In the genomic region with DNA sequence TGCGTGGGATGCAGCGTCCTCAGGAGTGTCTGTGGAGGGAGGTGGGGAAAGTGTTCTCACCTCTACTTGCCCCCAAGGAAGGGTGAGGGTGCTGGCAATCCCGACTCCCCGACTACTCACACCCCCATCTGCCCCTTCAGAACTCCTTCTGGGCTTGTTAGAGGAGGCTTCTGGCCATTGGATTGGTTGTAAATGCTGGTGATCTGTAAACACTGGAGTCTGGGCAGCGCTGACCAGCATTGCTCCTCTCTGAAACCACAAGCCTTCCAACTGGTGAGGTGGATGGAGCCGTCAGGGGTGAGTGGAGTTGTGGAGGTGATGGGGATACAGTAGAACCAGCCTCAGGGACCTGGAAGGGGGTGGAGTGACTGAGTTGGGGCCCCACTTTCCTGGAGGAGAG, we compare ENCODE assay signal across 27 cellular contexts. TPM values are rescaled to one million over a fixed set of nuclear protein-coding genes. Genes with fewer than 3 reads are reported as not detected.
"Had no signal": no experiment of that assay in that cellular context is flagged by ENCODE, and none has a peak within 500 bp of the region (broad histone marks: within the 10 kb centered on the region; RNA-seq: fewer than 3 reads in every experiment).

No MANE protein-coding gene starts in this region.

- H3K27ac ChIP-seq: adrenal gland, KMS-11, Peyer's patch, RWPE1, SJCRH30 had no signal

- H3K4me3 ChIP-seq: adrenal gland, MG63, Peyer's patch, SJCRH30 had no signal

- H3K9me3 ChIP-seq: adrenal gland, MG63, Peyer's patch, SJCRH30 had no signal

- H3K36me3 ChIP-seq: adrenal gland, MG63, Peyer's patch, SJCRH30 had no signal

- H3K4me1 ChIP-seq: SJCRH30 had no signal

- H3K4me3 Mint-ChIP-seq: activated CD4-positive, alpha-beta memory T cell treated with anti-CD3 and anti-CD28 coated beads for 36 hours; activated naive CD4-positive, alpha-beta T cell treated with anti-CD3 and anti-CD28 coated beads for 36 hours; activated T-cell treated with anti-CD3 and anti-CD28 coated beads, Interleukin-2, amount 50 U/mL, for 4 hours had no signal

- H3K27ac Mint-ChIP-seq: activated CD4-positive, alpha-beta memory T cell treated with anti-CD3 and anti-CD28 coated beads for 36 hours; activated naive CD4-positive, alpha-beta T cell treated with anti-CD3 and anti-CD28 coated beads for 36 hours; activated naive CD8-positive, alpha-beta T cell treated with anti-CD3 and anti-CD28 coated beads, Interleukin-2, amount 10 ng/mL, durations not matched to agents 7 days and 5 days; IgD-negative memory B cell; T-helper 17 cell; WTC11 had no signal

- H3K27me3 ChIP-seq: adrenal gland, MG63, Peyer's patch, SJCRH30 had no signal

- H3K36me3 Mint-ChIP-seq: activated CD4-positive, alpha-beta memory T cell treated with anti-CD3 and anti-CD28 coated beads for 36 hours; activated naive CD8-positive, alpha-beta T cell treated with anti-CD3 and anti-CD28 coated beads, Interleukin-2, amount 10 ng/mL, durations not matched to agents 7 days and 5 days; IgD-negative memory B cell had no signal

- ATAC-seq: activated T-cell treated with anti-CD3 and anti-CD28 coated beads, Interleukin-2, amount 50 U/mL, for 4 hours; T-helper 17 cell; WTC11 had no signal

- H3K9me3 Mint-ChIP-seq: activated CD4-positive, alpha-beta memory T cell treated with anti-CD3 and anti-CD28 coated beads for 36 hours; activated naive CD4-positive, alpha-beta T cell treated with anti-CD3 and anti-CD28 coated beads for 36 hours; activated naive CD8-positive, alpha-beta T cell treated with anti-CD3 and anti-CD28 coated beads, Interleukin-2, amount 10 ng/mL, durations not matched to agents 7 days and 5 days; activated T-cell treated with anti-CD3 and anti-CD28 coated beads, Interleukin-2, amount 50 U/mL, for 4 hours had no signal

- DNase-seq: activated CD4-positive, alpha-beta memory T cell treated with anti-CD3 and anti-CD28 coated beads for 36 hours; activated CD4-positive, alpha-beta T cell treated with anti-CD3 and anti-CD28 coated beads for 48 hours; activated CD4-positive, CD25-positive, alpha-beta regulatory T cell treated with anti-CD3 and anti-CD28 coated beads, Interleukin-2, amount 50 U/mL, for 72 hours; activated CD8-positive, alpha-beta memory T cell treated with anti-CD3 and anti-CD28 coated beads for 24 hours; activated gamma-delta T cell; activated naive CD4-positive, alpha-beta T cell treated with anti-CD3 and anti-CD28 coated beads for 36 hours; activated naive CD8-positive, alpha-beta T cell treated with anti-CD3 and anti-CD28 coated beads, Interleukin-2, amount 10 ng/mL, durations not matched to agents 7 days and 5 days; activated T-cell treated with anti-CD3 and anti-CD28 coated beads, Interleukin-2, amount 50 U/mL, for 4 hours; adrenal gland; anterior cingulate cortex; MG63; MV-4-11; NCI-H1105; NCI-H1436; NCI-H1694 treated with DMSO at 0.1 percent for 48 hours; NCI-H2081; NCI-H446; NCI-H524; Peyer's patch; Right ventricle myocardium superior; SJCRH30; T-helper 17 cell; T-helper 9 cell had no signal

RNA-seq across cellular contexts. Expression of gene NKAIN1, which starts 59.3 kb away (rescaled TPM):
- total RNA-seq: activated CD4-positive, alpha-beta memory T cell treated with anti-CD3 and anti-CD28 coated beads for 36 hours; activated naive CD4-positive, alpha-beta T cell treated with anti-CD3 and anti-CD28 coated beads for 36 hours; Peyer's patch; Right ventricle myocardium superior; T-helper 17 cell had no signal
- polyA plus RNA-seq: IgD-negative memory B cell had no signal
